In genomic region chr1:188689542-188689941, GRCh38 we compare ENCODE assay signal across 11 cellular contexts.
A peak's percentile ranks its signal among the peaks of the same experiment; 100 is the strongest.
DNase-seq lines count a peak whose midpoint lies in the region; TF ChIP-seq lines count a peak whose summit lies in the region.
"Had no signal": no experiment of that assay in that cellular context is flagged by ENCODE, and none has a peak within 500 bp of the region (broad histone marks: within the 10 kb centered on the region; RNA-seq: fewer than 3 reads in every experiment).

No MANE protein-coding gene starts in this region.

- H3K4me3 ChIP-seq in breast epithelium (no peak overlapping the region), astrocyte of the spinal cord (ENCODE audit: low read depth, low read length) (no peak overlapping the region), vagina (no peak overlapping the region)

- H3K4me3 Mint-ChIP-seq in MCF 10A (ENCODE audit: unreplicated experiment), result no peak overlapping the region
- H3K4me3 Mint-ChIP-seq: activated CD4-positive, alpha-beta T cell treated with anti-CD3 and anti-CD28 coated beads for 36 hours; activated T-cell treated with anti-CD3 and anti-CD28 coated beads, Interleukin-2, amount 50 U/mL, for 24 hours; naive B cell had no signal

- intact Hi-C loops in MCF 10A (cut with micrococcal nuclease) (no loop called here), breast epithelium (cut with DNase I; ENCODE audit: low total_unique reads) (no loop called here), vagina (cut with DNase I) (no loop called here)

- H3K4me1 Mint-ChIP-seq in MCF 10A (ENCODE audit: insufficient read depth, unreplicated experiment), result peaks cover 8% of the 10 kb centered on the region
- H3K4me1 Mint-ChIP-seq: activated CD4-positive, alpha-beta T cell treated with anti-CD3 and anti-CD28 coated beads for 36 hours; naive B cell had no signal

- H3K27me3 ChIP-seq in breast epithelium (no peaks in the 10 kb centered on the region), vagina (no peaks in the 10 kb centered on the region)

- no peaks in the 10 kb centered on the region for H3K27me3 Mint-ChIP-seq in MCF 10A (ENCODE audit: insufficient read depth, unreplicated experiment)
- H3K27me3 Mint-ChIP-seq: activated CD4-positive, alpha-beta T cell treated with anti-CD3 and anti-CD28 coated beads for 36 hours; activated T-cell treated with anti-CD3 and anti-CD28 coated beads, Interleukin-2, amount 50 U/mL, for 24 hours; naive B cell had no signal

- no peak overlapping the region for H3K27ac ChIP-seq in breast epithelium
- H3K27ac ChIP-seq in vagina, result no peak overlapping the region

- H3K36me3 ChIP-seq in breast epithelium (no peaks in the 10 kb centered on the region), vagina (no peaks in the 10 kb centered on the region)

- no peaks in the 10 kb centered on the region for H3K9me3 Mint-ChIP-seq in MCF 10A (ENCODE audit: unreplicated experiment)

- CTCF ChIA-PET in MCF 10A (lab: Yijun Ruan, JAX) (interaction anchor here (0.5 to 0.8 kb wide), 3 partner anchors 9 to 529 kb away, joined by 3 to 5 read pairs (median 3); no protein-coding TSS in a partner anchor), HEK293T (lab: Yijun Ruan, JAX) (no interaction called here)

- no TSS peak for BruUV-seq in MCF 10A (replicated peaks; lab: Mats Ljungman, UMichigan)

- H3K27ac Mint-ChIP-seq in MCF 10A (ENCODE audit: low read depth, unreplicated experiment), result peak overlapping the region; percentile 47
- H3K27ac Mint-ChIP-seq: activated CD4-positive, alpha-beta T cell treated with anti-CD3 and anti-CD28 coated beads for 36 hours; activated T-cell treated with anti-CD3 and anti-CD28 coated beads, Interleukin-2, amount 50 U/mL, for 24 hours; naive B cell had no signal

- TF ChIP-seq POLR2A in breast epithelium (IDR thresholded peaks at IDR 0.05) (no peak), vagina (IDR thresholded peaks at IDR 0.05) (no peak)

- POLR2A ChIA-PET in MCF 10A (lab: Yijun Ruan, JAX) (no interaction called here), HEK293T (lab: Yijun Ruan, JAX) (no interaction called here)

- peak; percentile 69 for DNase-seq in MCF 10A (ENCODE audit: unreplicated experiment)
- DNase-seq in breast epithelium (ENCODE audit: low spot score in 2 of 2), result no peak
- DNase-seq in NCI-H2171 treated with DMSO at 0.1 percent for 48 hours (lab: John Stamatoyannopoulos, UW), result peak; percentile 72
- DNase-seq in astrocyte of the spinal cord (ENCODE audit: low read depth, low spot score), result peak; percentile 66
- DNase-seq in smooth muscle cell of the brain vasculature (ENCODE audit: low read depth, low spot score), result peak; percentile 9
- DNase-seq in NCI-H226, result no peak
- no peak for DNase-seq in HEK293T (ENCODE audit: extremely low spot score)
- DNase-seq in vagina (ENCODE audit: extremely low spot score in 2 of 2), result no peak
- DNase-seq: activated CD4-positive, alpha-beta T cell treated with anti-CD3 and anti-CD28 coated beads for 36 hours; activated T-cell treated with anti-CD3 and anti-CD28 coated beads, Interleukin-2, amount 50 U/mL, for 24 hours; naive B cell had no signal

- TF ChIP-seq CTCF in MCF 10A (IDR thresholded peaks at IDR 0.05; ENCODE audit: unreplicated experiment), result no peak
- TF ChIP-seq CTCF in breast epithelium (IDR thresholded peaks at IDR 0.05), result no peak
- no peak for TF ChIP-seq CTCF in astrocyte of the spinal cord (IDR thresholded peaks at IDR 0.05; ENCODE audit: low read depth, low read length)
- no peak for TF ChIP-seq CTCF in vagina (IDR thresholded peaks at IDR 0.05)

- no peaks in the 10 kb centered on the region for H3K36me3 Mint-ChIP-seq in MCF 10A (ENCODE audit: insufficient read depth, unreplicated experiment)
- H3K36me3 Mint-ChIP-seq: naive B cell had no signal

- H3K4me1 ChIP-seq in breast epithelium (no peaks in the 10 kb centered on the region), vagina (no peaks in the 10 kb centered on the region)

- in situ Hi-C loops in astrocyte of the spinal cord (cut with HindIII; ENCODE audit: low sequenced_read_pairs), result no loop called here

- H3K9me3 ChIP-seq in breast epithelium (no peaks in the 10 kb centered on the region), vagina (no peaks in the 10 kb centered on the region)

TF ChIP-seq in HEK293T, 16 proteins besides CTCF, POLR2A, EP300 and RAD21:
- TF ChIP-seq ARNT (IDR thresholded peaks at IDR 0.05) (no peak), FOXA1 (IDR thresholded peaks at IDR 0.05) (no peak), PKNOX1 (IDR thresholded peaks at IDR 0.05) (no peak), FOXK2 (IDR thresholded peaks at IDR 0.05) (no peak), BHLHE40 (IDR thresholded peaks at IDR 0.05; ENCODE audit: borderline replicate concordance) (no peak), FOXM1 (IDR thresholded peaks at IDR 0.05; ENCODE audit: borderline replicate concordance) (no peak), ZNF384 (IDR thresholded peaks at IDR 0.05) (no peak), NFRKB (IDR thresholded peaks at IDR 0.05) (no peak), CTBP1 (IDR thresholded peaks at IDR 0.05; ENCODE audit: borderline replicate concordance) (no peak), HDGF (IDR thresholded peaks at IDR 0.05; ENCODE audit: borderline replicate concordance) (no peak), SUZ12 (IDR thresholded peaks at IDR 0.05) (no peak), L3MBTL2 (conservative IDR thresholded peaks at IDR 0.05) (no peak), ELF4 (IDR thresholded peaks at IDR 0.05) (no peak), SP1 (IDR thresholded peaks at IDR 0.05) (no peak)

Comparison
In these comparisons a context has a peak if more than half of its experiments do, and no peak if none do; other contexts are left out.
1. DNase-seq: peak in MCF 10A (single experiment), NCI-H2171 treated with DMSO at 0.1 percent for 48 hours (single experiment), astrocyte of the spinal cord (single experiment) and smooth muscle cell of the brain vasculature (single experiment); none in breast epithelium (0 of 2), NCI-H226 (single experiment), HEK293T (single experiment) and vagina (0 of 2).